In genomic region chr11:2086239-2087040, GRCh38 we compare ENCODE assay signal across 23 cellular contexts. TPM values are rescaled to one million over a fixed set of nuclear protein-coding genes. Genes with fewer than 3 reads are reported as not detected.
DNase-seq lines count a peak whose midpoint lies in the region; ATAC-seq, FAIRE-seq and TF ChIP-seq lines count a peak whose summit lies in the region.
"Had no signal": no experiment of that assay in that cellular context is flagged by ENCODE, and none has a peak within 500 bp of the region (broad histone marks: within the 10 kb centered on the region; RNA-seq: fewer than 3 reads in every experiment).

No MANE protein-coding gene starts in this region.

- no peak for FAIRE-seq in urothelium cell line (lab: Jason Lieb, UNC)
- FAIRE-seq: K562, kidney had no signal

- no peaks in the 10 kb centered on the region for H3K9me3 ChIP-seq in Peyer's patch

- H3K4me3 ChIP-seq in Peyer's patch, result no peak overlapping the region
- H3K4me3 ChIP-seq: gastrocnemius medialis, K562, thoracic aorta had no signal

- H3K27ac Mint-ChIP-seq in activated naive CD8-positive, alpha-beta T cell treated with anti-CD3 and anti-CD28 coated beads, Interleukin-2, amount 10 ng/mL, durations not matched to agents 7 days and 5 days, result no peak overlapping the region
- H3K27ac Mint-ChIP-seq in activated naive CD8-positive, alpha-beta T cell treated with anti-CD3 and anti-CD28 coated beads, Interleukin-2, amount 50 U/mL, for 24 hours, result no peak overlapping the region
- H3K27ac Mint-ChIP-seq: activated B cell treated with CpG ODN at 0.5 μM for 24 hours; CD8-positive, alpha-beta T cell had no signal

- POLR2A ChIA-PET in activated naive CD8-positive, alpha-beta T cell treated with anti-CD3 and anti-CD28 coated beads, Interleukin-2, amount 10 ng/mL, durations not matched to agents 7 days and 5 days (lab: Charles Lee), result no interaction called here

- no peak for ATAC-seq in activated naive CD8-positive, alpha-beta T cell treated with anti-CD3 and anti-CD28 coated beads, Interleukin-2, amount 10 ng/mL, durations not matched to agents 7 days and 5 days (ENCODE audit: low read depth)
- ATAC-seq in activated naive CD8-positive, alpha-beta T cell treated with anti-CD3 and anti-CD28 coated beads, Interleukin-2, amount 50 U/mL, for 24 hours, result no peak
- ATAC-seq in HG03432 (IDR thresholded peaks at IDR 0.05; ENCODE audit: unreplicated experiment), result no peak
- ATAC-seq: CD8-positive, alpha-beta T cell; gastrocnemius medialis; K562 had no signal

- no peak for TF ChIP-seq CTCF in Peyer's patch (IDR thresholded peaks at IDR 0.05)

- H3K27ac ChIP-seq in Peyer's patch, result no peak overlapping the region
- H3K27ac ChIP-seq: gastrocnemius medialis, RWPE1, thoracic aorta had no signal

- peaks cover 6% of the 10 kb centered on the region for H3K9me3 Mint-ChIP-seq in activated naive CD8-positive, alpha-beta T cell treated with anti-CD3 and anti-CD28 coated beads, Interleukin-2, amount 10 ng/mL, durations not matched to agents 7 days and 5 days
- H3K9me3 Mint-ChIP-seq in activated naive CD8-positive, alpha-beta T cell treated with anti-CD3 and anti-CD28 coated beads, Interleukin-2, amount 50 U/mL, for 24 hours, result peaks cover 16% of the 10 kb centered on the region
- H3K9me3 Mint-ChIP-seq: CD8-positive, alpha-beta T cell had no signal

- no peak overlapping the region for H3K4me3 Mint-ChIP-seq in activated naive CD8-positive, alpha-beta T cell treated with anti-CD3 and anti-CD28 coated beads, Interleukin-2, amount 10 ng/mL, durations not matched to agents 7 days and 5 days
- H3K4me3 Mint-ChIP-seq in activated naive CD8-positive, alpha-beta T cell treated with anti-CD3 and anti-CD28 coated beads, Interleukin-2, amount 50 U/mL, for 24 hours, result no peak overlapping the region
- H3K4me3 Mint-ChIP-seq: activated B cell treated with CpG ODN at 0.5 μM for 24 hours; CD8-positive, alpha-beta T cell had no signal

- H3K4me1 ChIP-seq in Peyer's patch, result no peaks in the 10 kb centered on the region
- H3K4me1 ChIP-seq: gastrocnemius medialis had no signal

- H3K27me3 ChIP-seq in Peyer's patch, result no peaks in the 10 kb centered on the region
- H3K27me3 ChIP-seq: gastrocnemius medialis had no signal

- H3K27me3 Mint-ChIP-seq in activated naive CD8-positive, alpha-beta T cell treated with anti-CD3 and anti-CD28 coated beads, Interleukin-2, amount 10 ng/mL, durations not matched to agents 7 days and 5 days, result peaks cover 4% of the 10 kb centered on the region
- peaks cover 23% of the 10 kb centered on the region for H3K27me3 Mint-ChIP-seq in activated naive CD8-positive, alpha-beta T cell treated with anti-CD3 and anti-CD28 coated beads, Interleukin-2, amount 50 U/mL, for 24 hours

- H3K36me3 Mint-ChIP-seq in activated naive CD8-positive, alpha-beta T cell treated with anti-CD3 and anti-CD28 coated beads, Interleukin-2, amount 10 ng/mL, durations not matched to agents 7 days and 5 days, result no peaks in the 10 kb centered on the region
- H3K36me3 Mint-ChIP-seq in activated naive CD8-positive, alpha-beta T cell treated with anti-CD3 and anti-CD28 coated beads, Interleukin-2, amount 50 U/mL, for 24 hours (ENCODE audit: low read depth), result no peaks in the 10 kb centered on the region
- H3K36me3 Mint-ChIP-seq: CD8-positive, alpha-beta T cell had no signal

- DNase-seq in activated naive CD8-positive, alpha-beta T cell treated with anti-CD3 and anti-CD28 coated beads, Interleukin-2, amount 10 ng/mL, durations not matched to agents 7 days and 5 days, result peak; percentile 17
- DNase-seq in activated naive CD8-positive, alpha-beta T cell treated with anti-CD3 and anti-CD28 coated beads, Interleukin-2, amount 50 U/mL, for 24 hours, result no peak
- DNase-seq in Peyer's patch, result peak in 2 of 3 donors; percentile 14 to 24
- peak; percentile 8 for DNase-seq in mucosa of gallbladder (ENCODE audit: low spot score)
- DNase-seq in stimulated activated CD8-positive, alpha-beta memory T cell treated with anti-CD3 and anti-CD28 coated beads, Interleukin-4, amount 100 ng/mL, for 48 hours, result peak; percentile 14
- no peak for DNase-seq in urothelium cell line (ENCODE audit: low spot score)
- no peak for DNase-seq in HPDE6-E6E7 (ENCODE audit: extremely low spot score)
- DNase-seq: activated B cell treated with CpG ODN at 0.5 μM for 24 hours; activated naive CD4-positive, alpha-beta T cell; caudate nucleus; erythroblast; gastrocnemius medialis; GDM1; kidney; NCI-H1436 treated with DMSO at 0.1 percent for 48 hours; NCI-H2171; NCI-H526 treated with DMSO at 0.1 percent for 48 hours; T1000 had no signal

- H3K4me1 Mint-ChIP-seq in activated naive CD8-positive, alpha-beta T cell treated with anti-CD3 and anti-CD28 coated beads, Interleukin-2, amount 10 ng/mL, durations not matched to agents 7 days and 5 days, result no peaks in the 10 kb centered on the region
- no peaks in the 10 kb centered on the region for H3K4me1 Mint-ChIP-seq in activated naive CD8-positive, alpha-beta T cell treated with anti-CD3 and anti-CD28 coated beads, Interleukin-2, amount 50 U/mL, for 24 hours
- H3K4me1 Mint-ChIP-seq: activated B cell treated with CpG ODN at 0.5 μM for 24 hours had no signal

- TF ChIP-seq POLR2A in Peyer's patch (IDR thresholded peaks at IDR 0.05), result no peak

- H3K36me3 ChIP-seq in Peyer's patch, result no peaks in the 10 kb centered on the region
- H3K36me3 ChIP-seq: gastrocnemius medialis, thoracic aorta had no signal

RNA-seq across cellular contexts. Expression of gene IGF2, which starts 52.7 kb away (rescaled TPM):
- total RNA-seq in activated naive CD8-positive, alpha-beta T cell treated with anti-CD3 and anti-CD28 coated beads, Interleukin-2, amount 10 ng/mL, durations not matched to agents 7 days and 5 days, result not detected
- 10 to 100 TPM in 1 of 4 donors, 1 to 10 TPM in 3; 1.9 to 15.5 (median 9.5) TPM for total RNA-seq in Peyer's patch
- total RNA-seq in mucosa of gallbladder, result 32.5 TPM
- total RNA-seq: activated B cell treated with CpG ODN at 0.5 μM for 24 hours; CD8-positive, alpha-beta T cell had no signal

Comparison
In these comparisons a context has a peak if more than half of its experiments do, and no peak if none do; other contexts are left out.
1. DNase-seq: peak in activated naive CD8-positive, alpha-beta T cell treated with anti-CD3 and anti-CD28 coated beads, Interleukin-2, amount 10 ng/mL, durations not matched to agents 7 days and 5 days (single experiment), Peyer's patch (2 of 3), mucosa of gallbladder (single experiment) and stimulated activated CD8-positive, alpha-beta memory T cell treated with anti-CD3 and anti-CD28 coated beads, Interleukin-4, amount 100 ng/mL, for 48 hours (single experiment); none in activated naive CD8-positive, alpha-beta T cell treated with anti-CD3 and anti-CD28 coated beads, Interleukin-2, amount 50 U/mL, for 24 hours (single experiment), urothelium cell line (single experiment) and HPDE6-E6E7 (single experiment).